Comparison of ENCODE assay signal across 9 cellular contexts in genomic region chr17:81483085-81483861, GRCh38. TPM values are rescaled to one million over a fixed set of nuclear protein-coding genes. Genes with fewer than 3 reads are reported as not detected.
DNase-seq lines count a peak whose midpoint lies in the region; ATAC-seq and TF ChIP-seq lines count a peak whose summit lies in the region.
"Had no signal": no experiment of that assay in that cellular context is flagged by ENCODE, and none has a peak within 500 bp of the region (broad histone marks: within the 10 kb centered on the region; RNA-seq: fewer than 3 reads in every experiment).

No MANE protein-coding gene starts in this region.

- no peaks in the 10 kb centered on the region for H3K27me3 Mint-ChIP-seq in MCF 10A (ENCODE audit: insufficient read depth, unreplicated experiment)
- H3K27me3 Mint-ChIP-seq in activated naive CD8-positive, alpha-beta T cell treated with anti-CD3 and anti-CD28 coated beads, Interleukin-2, amount 10 ng/mL, durations not matched to agents 7 days and 5 days: peaks cover 41% of the 10 kb centered on the region

- no peak overlapping the region for H4K8ac ChIP-seq in mesendoderm (ENCODE audit: low read depth, low read length)

- H3K9ac ChIP-seq in mesendoderm (ENCODE audit: low read length): peak overlapping the region; percentile 88

- no peaks in the 10 kb centered on the region for H3K36me3 ChIP-seq in breast epithelium
- H3K36me3 ChIP-seq in mesendoderm (ENCODE audit: control insufficient read depth, insufficient read depth, low read length): no peaks in the 10 kb centered on the region
- H3K36me3 ChIP-seq in vagina: no peaks in the 10 kb centered on the region
- H3K36me3 ChIP-seq in aorta (ENCODE audit: control insufficient read depth in 1 of 2, insufficient read depth in 2 of 2, low read length in 1 of 2): no peaks in the 10 kb centered on the region

- no peak for ATAC-seq in activated naive CD8-positive, alpha-beta T cell treated with anti-CD3 and anti-CD28 coated beads, Interleukin-2, amount 10 ng/mL, durations not matched to agents 7 days and 5 days (ENCODE audit: low read depth)
- ATAC-seq in aorta (ENCODE audit: low FRiP score): no peak

- H3K18ac ChIP-seq in mesendoderm (ENCODE audit: low read length): peak overlapping the region; percentile 9

- no peak overlapping the region for H2BK15ac ChIP-seq in mesendoderm (replicated peaks; ENCODE audit: low read depth)

- peaks cover 6% of the 10 kb centered on the region for H3K36me3 Mint-ChIP-seq in MCF 10A (ENCODE audit: insufficient read depth, unreplicated experiment)
- H3K36me3 Mint-ChIP-seq in activated naive CD8-positive, alpha-beta T cell treated with anti-CD3 and anti-CD28 coated beads, Interleukin-2, amount 10 ng/mL, durations not matched to agents 7 days and 5 days: no peaks in the 10 kb centered on the region

- no peak overlapping the region for H3K4me3 Mint-ChIP-seq in MCF 10A (ENCODE audit: unreplicated experiment)
- peak overlapping the region; percentile 28 for H3K4me3 Mint-ChIP-seq in activated naive CD8-positive, alpha-beta T cell treated with anti-CD3 and anti-CD28 coated beads, Interleukin-2, amount 10 ng/mL, durations not matched to agents 7 days and 5 days
- H3K4me3 Mint-ChIP-seq: HFFc6 had no signal

- POLR2A ChIA-PET in MCF 10A (lab: Yijun Ruan, JAX): interaction anchor here (0.6 to 0.8 kb wide), 3 partner anchors 76 to 342 kb away, joined by 3 to 4 read pairs (median 3); partner anchors contain the start of gene MRPL12
- POLR2A ChIA-PET in activated naive CD8-positive, alpha-beta T cell treated with anti-CD3 and anti-CD28 coated beads, Interleukin-2, amount 10 ng/mL, durations not matched to agents 7 days and 5 days (lab: Charles Lee): no interaction called here

- H3K4me3 ChIP-seq in breast epithelium: peak overlapping the region; percentile 34 to 68 (median 46)
- no peak overlapping the region for H3K4me3 ChIP-seq in mesendoderm (ENCODE audit: low read length)
- peak overlapping the region; percentile 38 to 50 for H3K4me3 ChIP-seq in vagina
- H3K4me3 ChIP-seq in aorta (ENCODE audit: low read length in 2 of 2): no peak overlapping the region

- TF ChIP-seq POLR2A in breast epithelium (IDR thresholded peaks at IDR 0.05) (no peak), vagina (IDR thresholded peaks at IDR 0.05) (no peak)

- H3K9me3 Mint-ChIP-seq in MCF 10A (ENCODE audit: unreplicated experiment): no peaks in the 10 kb centered on the region
- H3K9me3 Mint-ChIP-seq in activated naive CD8-positive, alpha-beta T cell treated with anti-CD3 and anti-CD28 coated beads, Interleukin-2, amount 10 ng/mL, durations not matched to agents 7 days and 5 days: no peaks in the 10 kb centered on the region
- H3K9me3 Mint-ChIP-seq: HFFc6 had no signal

- H2AK5ac ChIP-seq in mesendoderm (ENCODE audit: low read length): no peak overlapping the region

- H3K4ac ChIP-seq in mesendoderm (ENCODE audit: low read depth, low read length): no peak overlapping the region

- DNase-seq in breast epithelium (ENCODE audit: low spot score in 2 of 2) (no peak), MCF 10A (ENCODE audit: unreplicated experiment) (no peak), mesendoderm (no peak), vagina (ENCODE audit: extremely low spot score in 2 of 2) (no peak), aorta (no peak), pons (ENCODE audit: low spot score) (no peak), occipital lobe (lab: John Stamatoyannopoulos, UW) (no peak)
- peak; percentile 58 for DNase-seq in activated naive CD8-positive, alpha-beta T cell treated with anti-CD3 and anti-CD28 coated beads, Interleukin-2, amount 10 ng/mL, durations not matched to agents 7 days and 5 days

- no peaks in the 10 kb centered on the region for H3K79me2 ChIP-seq in mesendoderm (ENCODE audit: control insufficient read depth, insufficient read depth, low read length)

- no peak overlapping the region for H2BK5ac ChIP-seq in mesendoderm (ENCODE audit: low read length)

- CTCF ChIA-PET in MCF 10A (lab: Yijun Ruan, JAX): interaction anchor here (0.6 to 2.0 kb wide), 8 partner anchors 86 to 495 kb away, joined by 3 to 29 read pairs (median 4); no protein-coding TSS in a partner anchor

- H3K23ac ChIP-seq in mesendoderm (ENCODE audit: low read length): no peak overlapping the region

- no peak overlapping the region for H3K27ac Mint-ChIP-seq in MCF 10A (ENCODE audit: low read depth, unreplicated experiment)
- H3K27ac Mint-ChIP-seq in activated naive CD8-positive, alpha-beta T cell treated with anti-CD3 and anti-CD28 coated beads, Interleukin-2, amount 10 ng/mL, durations not matched to agents 7 days and 5 days: no peak overlapping the region
- H3K27ac Mint-ChIP-seq: HFFc6 had no signal

- peak overlapping the region; percentile 94 for H3K4me2 ChIP-seq in mesendoderm (ENCODE audit: low read length)

- H3K9me3 ChIP-seq in breast epithelium (no peaks in the 10 kb centered on the region), vagina (no peaks in the 10 kb centered on the region), aorta (ENCODE audit: control insufficient read depth, low read length) (no peaks in the 10 kb centered on the region)

- no peak for TF ChIP-seq CTCF in breast epithelium (IDR thresholded peaks at IDR 0.05)
- no peak for TF ChIP-seq CTCF in MCF 10A (IDR thresholded peaks at IDR 0.05; ENCODE audit: unreplicated experiment)
- TF ChIP-seq CTCF in vagina (IDR thresholded peaks at IDR 0.05): no peak

- BruUV-seq in MCF 10A (replicated peaks; lab: Mats Ljungman, UMichigan): no TSS peak

- peak overlapping the region; percentile 94 for H3K56ac ChIP-seq in mesendoderm (ENCODE audit: low read length)

- no peaks in the 10 kb centered on the region for H3K4me1 Mint-ChIP-seq in MCF 10A (ENCODE audit: insufficient read depth, unreplicated experiment)
- peaks cover 9% of the 10 kb centered on the region for H3K4me1 Mint-ChIP-seq in activated naive CD8-positive, alpha-beta T cell treated with anti-CD3 and anti-CD28 coated beads, Interleukin-2, amount 10 ng/mL, durations not matched to agents 7 days and 5 days

- intact Hi-C loops in breast epithelium (cut with DNase I; ENCODE audit: low total_unique reads): loop anchor here (2.0 to 10.0 kb wide), 2 partner anchors 90 to 228 kb away; no protein-coding TSS in a partner anchor
- intact Hi-C loops in MCF 10A (cut with micrococcal nuclease): loop anchor here (2.0 kb wide), 1 partner anchor 340 kb away; no protein-coding TSS in a partner anchor
- intact Hi-C loops in vagina (cut with DNase I): loop anchor here (2.0 kb wide), 1 partner anchor 228 kb away; no protein-coding TSS in a partner anchor
- intact Hi-C loops in aorta (cut with DNase I): loop anchor here in 1 of 2 donors (5.0 kb wide), 2 partner anchors 81 to 231 kb away; no protein-coding TSS in a partner anchor

- H3K27me3 ChIP-seq in breast epithelium (no peaks in the 10 kb centered on the region), mesendoderm (ENCODE audit: insufficient read depth, low read length, poor library complexity) (no peaks in the 10 kb centered on the region), vagina (no peaks in the 10 kb centered on the region), aorta (ENCODE audit: control insufficient read depth in 1 of 2, insufficient read depth in 2 of 2, low read length in 1 of 2) (peaks cover 0 to 2% of the 10 kb centered on the region in 2 donors)

- H3K79me1 ChIP-seq in mesendoderm (ENCODE audit: low read length): no peaks in the 10 kb centered on the region

- WGBS in mesendoderm (ENCODE audit: extremely low coverage, insufficient coverage, low lambda C conversion rate): no CpG with 5 or more reads among the region's 29 CpGs
- WGBS in aorta, 2 donors: 87 to 88% methylated on average over 29 of the region's 29 CpGs

- peak overlapping the region in 1 of 2 donors; percentile 13 for H3K27ac ChIP-seq in breast epithelium
- no peak overlapping the region for H3K27ac ChIP-seq in mesendoderm (ENCODE audit: low read depth, low read length)
- no peak overlapping the region for H3K27ac ChIP-seq in vagina
- no peak overlapping the region for H3K27ac ChIP-seq in aorta (ENCODE audit: low read depth in 1 of 2, low read length in 2 of 2)

- H3K4me1 ChIP-seq in breast epithelium (peaks cover 0 to 4% of the 10 kb centered on the region in 2 donors), mesendoderm (ENCODE audit: control insufficient read depth, low read depth, low read length) (no peaks in the 10 kb centered on the region), vagina (peaks cover 48% of the 10 kb centered on the region), aorta (ENCODE audit: control insufficient read depth in 1 of 2, insufficient read depth in 2 of 2, low read length in 2 of 2) (no peaks in the 10 kb centered on the region)

- H2BK120ac ChIP-seq in mesendoderm (ENCODE audit: low read depth, low read length): no peak overlapping the region

- H4K5ac ChIP-seq in mesendoderm (ENCODE audit: low read length): no peak overlapping the region

RNA-seq across cellular contexts. Expression of gene ACTG1, which starts 29.3 kb away (rescaled TPM):
- total RNA-seq in breast epithelium (1,000 to 10,000 TPM; 2,222 to 2,764 (median 2,750) TPM), MCF 10A (2022) (1,056 and 1,461 TPM in 2 replicates), vagina (2,441 TPM), aorta (1,000 to 10,000 TPM; 2,309 to 2,547 TPM), occipital lobe (3,469 TPM)
- total RNA-seq in activated naive CD8-positive, alpha-beta T cell treated with anti-CD3 and anti-CD28 coated beads, Interleukin-2, amount 10 ng/mL, durations not matched to agents 7 days and 5 days: 1,000 to 10,000 TPM; 2,936 to 3,174 TPM
- polyA plus RNA-seq in mesendoderm (2013, experiment 1 of 2): 9,422 TPM
- 9,613 TPM for polyA plus RNA-seq in mesendoderm (2013, experiment 2 of 2)
- 1,000 to 10,000 TPM; 1,438 to 2,310 TPM for polyA plus RNA-seq in aorta

RNA-seq across cellular contexts. Expression of gene FSCN2, which starts 44.9 kb away (rescaled TPM):
- total RNA-seq in breast epithelium (1 to 10 TPM in 2 of 3 donors, under 1 TPM in 1; 0.48 to 3.2 (median 1.6) TPM), MCF 10A (2022) (0.37 TPM in 1 of 2 replicates, not detected in the other), vagina (6.6 TPM), aorta (1 to 10 TPM; 3.0 to 3.1 TPM), occipital lobe (5.6 TPM)
- total RNA-seq in activated naive CD8-positive, alpha-beta T cell treated with anti-CD3 and anti-CD28 coated beads, Interleukin-2, amount 10 ng/mL, durations not matched to agents 7 days and 5 days: 1 to 10 TPM in 1 of 2 experiments, under 1 TPM in 1; 0.94 to 1.7 TPM
- polyA plus RNA-seq in mesendoderm (2013, experiment 1 of 2): not detected
- polyA plus RNA-seq in mesendoderm (2013, experiment 2 of 2): not detected
- polyA plus RNA-seq in aorta: 1 to 10 TPM; 1.0 to 1.3 TPM

Comparison
In these comparisons a context has a peak if more than half of its experiments do, and no peak if none do; other contexts are left out.
1. H3K4me3 ChIP-seq: peak in breast epithelium (3 of 3) and vagina (2 of 2); none in mesendoderm (single experiment) and aorta (0 of 2).